1 cellular context compared by ENCODE assay signal in the genomic region with DNA sequence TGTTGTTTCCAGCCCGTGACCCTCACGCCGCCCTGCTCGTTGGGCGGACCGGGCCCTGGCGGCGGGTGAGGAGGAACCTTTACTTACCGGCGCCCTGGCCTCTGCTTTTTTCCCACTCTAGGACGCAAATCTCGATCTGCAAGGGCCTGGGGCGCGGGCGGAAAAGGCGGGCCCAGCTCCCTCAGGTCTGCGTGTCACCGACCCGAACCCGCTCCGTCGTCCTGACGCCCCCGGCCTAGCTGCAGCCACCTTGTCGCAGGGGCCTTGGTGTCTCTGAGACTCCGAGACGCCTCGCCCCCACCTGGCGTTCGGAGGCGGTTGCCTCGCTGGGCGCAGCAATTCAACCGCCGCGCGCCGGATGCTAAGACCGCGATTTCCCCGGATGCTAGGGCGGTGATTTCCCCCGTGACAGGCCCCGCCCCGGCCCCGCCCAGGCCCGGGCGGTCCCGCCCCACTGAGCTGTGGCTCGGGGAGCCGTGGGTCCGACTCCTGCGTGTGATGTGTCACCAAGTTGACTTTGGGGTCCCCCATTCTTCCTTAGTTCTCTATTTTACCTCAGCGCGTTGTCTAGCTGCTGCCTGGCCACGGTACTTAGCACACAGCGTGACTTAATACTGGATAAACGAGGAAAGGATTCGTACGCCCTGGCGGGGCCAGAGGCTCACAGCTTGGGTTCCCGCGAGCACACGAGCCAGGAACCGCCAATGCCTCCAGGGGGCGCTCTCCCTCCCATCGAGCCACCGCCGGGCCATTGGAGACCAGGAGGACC.
TF ChIP-seq lines count a peak whose summit lies in the region.

Gene RPL39L (minus strand): TSS at position 371 of the 769 bp plus-strand sequence. CDS start 18,196 bp downstream, outside the sequence.

TF ChIP-seq in WTC11, 78 proteins besides CTCF, POLR2A, EP300 and RAD21 (continued from another document and continues in another):
- TF ChIP-seq ZNF512 (CRISPR knock-in tag; IDR thresholded peaks at IDR 0.05; ENCODE audit: borderline replicate concordance) (no peak), TP53 (CRISPR knock-in tag; IDR thresholded peaks at IDR 0.05) (no peak), FOXP4 (CRISPR knock-in tag; IDR thresholded peaks at IDR 0.05) (no peak), E2F1 (CRISPR knock-in tag; IDR thresholded peaks at IDR 0.05) (0 out of 2 replicates have a peak, but pooled peaks have one; percentile 59), GABPB1 (CRISPR knock-in tag; IDR thresholded peaks at IDR 0.05) (no peak), AR (CRISPR knock-in tag; IDR thresholded peaks at IDR 0.05) (no peak), NFE2L1 (CRISPR knock-in tag; IDR thresholded peaks at IDR 0.05) (peak; percentile 89; the same call in 1 of the 2 replicates), ZNF219 (CRISPR knock-in tag; IDR thresholded peaks at IDR 0.05; ENCODE audit: borderline replicate concordance) (peak; percentile 50; the same call in 1 of the 2 replicates), ZNF317 (CRISPR knock-in tag; IDR thresholded peaks at IDR 0.05; ENCODE audit: borderline replicate concordance, low read depth) (no peak), ZNF425 (CRISPR knock-in tag; conservative IDR thresholded peaks at IDR 0.05) (no peak), SMAD4 (CRISPR knock-in tag; IDR thresholded peaks at IDR 0.05) (0 out of 2 replicates have a peak, but pooled peaks have one; percentile 65), ATF1 (CRISPR knock-in tag; IDR thresholded peaks at IDR 0.05) (no peak), TEAD1 (CRISPR knock-in tag; IDR thresholded peaks at IDR 0.05) (peak; percentile 83; the same call in 1 of the 2 replicates), FOXJ3 (CRISPR knock-in tag; IDR thresholded peaks at IDR 0.05; ENCODE audit: borderline replicate concordance) (no peak), ZNF416 (CRISPR knock-in tag; IDR thresholded peaks at IDR 0.05) (no peak), ATF3 (CRISPR knock-in tag; conservative IDR thresholded peaks at IDR 0.05) (no peak; the same call in 1 of the 2 replicates), ZNF532 (CRISPR knock-in tag; IDR thresholded peaks at IDR 0.05; ENCODE audit: borderline replicate concordance) (no peak), ZNF232 (CRISPR knock-in tag; IDR thresholded peaks at IDR 0.05) (peak; percentile 73; the same call in 1 of the 2 replicates), RORB (CRISPR knock-in tag; IDR thresholded peaks at IDR 0.05) (no peak), SP1 (CRISPR knock-in tag; conservative IDR thresholded peaks at IDR 0.05) (peak; percentile 96), TEAD4 (CRISPR knock-in tag; IDR thresholded peaks at IDR 0.05) (no peak; the same call in 1 of the 2 replicates)
- TF ChIP-seq, protein P1, sequence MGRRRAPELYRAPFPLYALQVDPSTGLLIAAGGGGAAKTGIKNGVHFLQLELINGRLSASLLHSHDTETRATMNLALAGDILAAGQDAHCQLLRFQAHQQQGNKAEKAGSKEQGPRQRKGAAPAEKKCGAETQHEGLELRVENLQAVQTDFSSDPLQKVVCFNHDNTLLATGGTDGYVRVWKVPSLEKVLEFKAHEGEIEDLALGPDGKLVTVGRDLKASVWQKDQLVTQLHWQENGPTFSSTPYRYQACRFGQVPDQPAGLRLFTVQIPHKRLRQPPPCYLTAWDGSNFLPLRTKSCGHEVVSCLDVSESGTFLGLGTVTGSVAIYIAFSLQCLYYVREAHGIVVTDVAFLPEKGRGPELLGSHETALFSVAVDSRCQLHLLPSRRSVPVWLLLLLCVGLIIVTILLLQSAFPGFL (CRISPR knock-in tag; IDR thresholded peaks at IDR 0.05; ENCODE audit: borderline replicate concordance): no peak
- TF ChIP-seq, protein P2, sequence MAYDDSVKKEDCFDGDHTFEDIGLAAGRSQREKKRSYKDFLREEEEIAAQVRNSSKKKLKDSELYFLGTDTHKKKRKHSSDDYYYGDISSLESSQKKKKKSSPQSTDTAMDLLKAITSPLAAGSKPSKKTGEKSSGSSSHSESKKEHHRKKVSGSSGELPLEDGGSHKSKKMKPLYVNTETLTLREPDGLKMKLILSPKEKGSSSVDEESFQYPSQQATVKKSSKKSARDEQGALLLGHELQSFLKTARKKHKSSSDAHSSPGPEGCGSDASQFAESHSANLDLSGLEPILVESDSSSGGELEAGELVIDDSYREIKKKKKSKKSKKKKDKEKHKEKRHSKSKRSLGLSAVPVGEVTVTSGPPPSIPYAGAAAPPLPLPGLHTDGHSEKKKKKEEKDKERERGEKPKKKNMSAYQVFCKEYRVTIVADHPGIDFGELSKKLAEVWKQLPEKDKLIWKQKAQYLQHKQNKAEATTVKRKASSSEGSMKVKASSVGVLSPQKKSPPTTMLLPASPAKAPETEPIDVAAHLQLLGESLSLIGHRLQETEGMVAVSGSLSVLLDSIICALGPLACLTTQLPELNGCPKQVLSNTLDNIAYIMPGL (CRISPR knock-in tag; IDR thresholded peaks at IDR 0.05): peak; percentile 79
- TF ChIP-seq, protein P3, sequence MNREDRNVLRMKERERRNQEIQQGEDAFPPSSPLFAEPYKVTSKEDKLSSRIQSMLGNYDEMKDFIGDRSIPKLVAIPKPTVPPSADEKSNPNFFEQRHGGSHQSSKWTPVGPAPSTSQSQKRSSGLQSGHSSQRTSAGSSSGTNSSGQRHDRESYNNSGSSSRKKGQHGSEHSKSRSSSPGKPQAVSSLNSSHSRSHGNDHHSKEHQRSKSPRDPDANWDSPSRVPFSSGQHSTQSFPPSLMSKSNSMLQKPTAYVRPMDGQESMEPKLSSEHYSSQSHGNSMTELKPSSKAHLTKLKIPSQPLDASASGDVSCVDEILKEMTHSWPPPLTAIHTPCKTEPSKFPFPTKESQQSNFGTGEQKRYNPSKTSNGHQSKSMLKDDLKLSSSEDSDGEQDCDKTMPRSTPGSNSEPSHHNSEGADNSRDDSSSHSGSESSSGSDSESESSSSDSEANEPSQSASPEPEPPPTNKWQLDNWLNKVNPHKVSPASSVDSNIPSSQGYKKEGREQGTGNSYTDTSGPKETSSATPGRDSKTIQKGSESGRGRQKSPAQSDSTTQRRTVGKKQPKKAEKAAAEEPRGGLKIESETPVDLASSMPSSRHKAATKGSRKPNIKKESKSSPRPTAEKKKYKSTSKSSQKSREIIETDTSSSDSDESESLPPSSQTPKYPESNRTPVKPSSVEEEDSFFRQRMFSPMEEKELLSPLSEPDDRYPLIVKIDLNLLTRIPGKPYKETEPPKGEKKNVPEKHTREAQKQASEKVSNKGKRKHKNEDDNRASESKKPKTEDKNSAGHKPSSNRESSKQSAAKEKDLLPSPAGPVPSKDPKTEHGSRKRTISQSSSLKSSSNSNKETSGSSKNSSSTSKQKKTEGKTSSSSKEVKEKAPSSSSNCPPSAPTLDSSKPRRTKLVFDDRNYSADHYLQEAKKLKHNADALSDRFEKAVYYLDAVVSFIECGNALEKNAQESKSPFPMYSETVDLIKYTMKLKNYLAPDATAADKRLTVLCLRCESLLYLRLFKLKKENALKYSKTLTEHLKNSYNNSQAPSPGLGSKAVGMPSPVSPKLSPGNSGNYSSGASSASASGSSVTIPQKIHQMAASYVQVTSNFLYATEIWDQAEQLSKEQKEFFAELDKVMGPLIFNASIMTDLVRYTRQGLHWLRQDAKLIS (CRISPR knock-in tag; IDR thresholded peaks at IDR 0.05; ENCODE audit: borderline replicate concordance): peak; percentile 76; the same call in 1 of the 2 replicates
